24 cellular contexts compared by ENCODE assay signal in genomic region chr2:39872748-39873147, GRCh38.
"Had no signal": no experiment of that assay in that cellular context is flagged by ENCODE, and none has a peak within 500 bp of the region (broad histone marks: within the 10 kb centered on the region; RNA-seq: fewer than 3 reads in every experiment).

No MANE protein-coding gene starts in this region.

- H3K9me3 ChIP-seq: esophagus squamous epithelium, gastrocnemius medialis, left lung, lower lobe of right lung, mucosa of descending colon had no signal

- H3K4me3 ChIP-seq: coronary artery, dorsolateral prefrontal cortex, esophagus squamous epithelium, gastrocnemius medialis, heart right ventricle, left lung, lower lobe of right lung, mucosa of descending colon had no signal

- H3K27me3 ChIP-seq: esophagus squamous epithelium, heart right ventricle, left lung had no signal

- H3K4me1 Mint-ChIP-seq: mesothelial cell of epicardium, naive B cell had no signal

- H3K27ac Mint-ChIP-seq: mesothelial cell of epicardium had no signal

- H3K36me3 ChIP-seq: esophagus squamous epithelium, gastrocnemius medialis, heart right ventricle, left lung, lower lobe of right lung had no signal

- H3K27me3 Mint-ChIP-seq: naive B cell had no signal

- H3K4me1 ChIP-seq: left lung, lower lobe of right lung had no signal

- H3K27ac ChIP-seq: coronary artery, epithelial cell of prostate, esophagus squamous epithelium, gastrocnemius medialis, heart right ventricle, left lung, lower lobe of right lung had no signal

- H3K4me3 Mint-ChIP-seq: mesothelial cell of epicardium, naive B cell had no signal

- ATAC-seq: esophagus mucosa, gastrocnemius medialis, heart right ventricle, left cardiac atrium, left lung, left ventricle myocardium superior, lower lobe of right lung, mucosa of descending colon had no signal

- H3K36me3 Mint-ChIP-seq: mesothelial cell of epicardium, naive B cell had no signal

- DNase-seq: dermis blood vessel endothelial cell; dorsolateral prefrontal cortex; effector CD4-positive, alpha-beta T cell; effector memory CD4-positive, alpha-beta T cell; erythroblast; esophagus squamous epithelium; foreskin fibroblast; foreskin melanocyte; gastrocnemius medialis; glutamatergic neuron; head of caudate nucleus; heart right ventricle; hippocampal formation; left cardiac atrium; left lung; left ventricle myocardium superior; lower lobe of right lung; mesenchymal stem cell; mucosa of descending colon; naive B cell had no signal
